Comparison of ENCODE assay signal across 26 cellular contexts in genomic region chr12:101045486-101046474, GRCh38.
DNase-seq lines count a peak whose midpoint lies in the region; ATAC-seq and TF ChIP-seq lines count a peak whose summit lies in the region.
"Had no signal": no experiment of that assay in that cellular context is flagged by ENCODE, and none has a peak within 500 bp of the region (broad histone marks: within the 10 kb centered on the region; RNA-seq: fewer than 3 reads in every experiment).

No MANE protein-coding gene starts in this region.

- H3K23ac ChIP-seq in mesenchymal stem cell (ENCODE audit: low read length in 2 of 2), result no peak overlapping the region

- H3K4ac ChIP-seq in mesenchymal stem cell (ENCODE audit: low read depth in 1 of 2, low read length in 2 of 2), result no peak overlapping the region

- H3K36me3 ChIP-seq in mesenchymal stem cell (ENCODE audit: control insufficient read depth in 1 of 2, insufficient read depth in 2 of 2, low read depth in 1 of 2, low read length in 2 of 2) (no peaks in the 10 kb centered on the region), vagina (no peaks in the 10 kb centered on the region)
- H3K36me3 ChIP-seq: gastrocnemius medialis, WERI-Rb-1 had no signal

- H3K79me1 ChIP-seq in mesenchymal stem cell (replicated peaks; ENCODE audit: low read length, poor library complexity, severe bottlenecking), result no peaks in the 10 kb centered on the region

- H3K27me3 ChIP-seq in right cardiac atrium (ENCODE audit: control insufficient read depth, insufficient read depth) (no peaks in the 10 kb centered on the region), mesenchymal stem cell (ENCODE audit: control insufficient read depth in 1 of 2, insufficient read depth in 1 of 2, low read length in 2 of 2) (no peaks in the 10 kb centered on the region), vagina (no peaks in the 10 kb centered on the region)
- H3K27me3 ChIP-seq: gastrocnemius medialis had no signal

- H3K27ac ChIP-seq in right cardiac atrium (ENCODE audit: low read length) (no peak overlapping the region), mesenchymal stem cell (ENCODE audit: low read length, poor library complexity, severe bottlenecking) (no peak overlapping the region), vagina (peak overlapping the region; percentile 58)
- H3K27ac ChIP-seq: epithelial cell of prostate, gastrocnemius medialis, psoas muscle, SK-N-MC, WERI-Rb-1 had no signal

- H3K9ac ChIP-seq in mesenchymal stem cell (ENCODE audit: low read length), result peak overlapping the region; percentile 17

- no peak overlapping the region for H2AFZ ChIP-seq in mesenchymal stem cell (ENCODE audit: low read depth, low read length)

- no peak overlapping the region for H2BK5ac ChIP-seq in mesenchymal stem cell (ENCODE audit: low read depth, low read length, poor library complexity, severe bottlenecking)

- H3K9me3 Mint-ChIP-seq in stimulated activated effector memory CD8-positive, alpha-beta T cell treated with anti-CD3 and anti-CD28 coated beads, Interleukin-12 subunit alpha, Interleukin-12 subunit beta, amount 100 ng/mL, for 72 hours, result no peaks in the 10 kb centered on the region
- H3K9me3 Mint-ChIP-seq: activated naive CD4-positive, alpha-beta T cell treated with anti-CD3 and anti-CD28 coated beads for 36 hours; activated T-cell treated with anti-CD3 and anti-CD28 coated beads, Interleukin-2, amount 50 U/mL, for 72 hours; neural crest cell had no signal

- peak in 2 of 3 donors; percentile 23 to 36 for DNase-seq in right cardiac atrium
- DNase-seq in Right ventricle myocardium superior, result no peak
- peak; percentile 24 for DNase-seq in cerebellar cortex (ENCODE audit: low spot score)
- DNase-seq in mesenchymal stem cell, result no peak
- DNase-seq in vagina (ENCODE audit: extremely low spot score in 2 of 2), result no peak
- DNase-seq in inferior parietal cortex (ENCODE audit: extremely low spot score), result no peak
- DNase-seq in stimulated activated effector memory CD8-positive, alpha-beta T cell treated with anti-CD3 and anti-CD28 coated beads, Interleukin-12 subunit alpha, Interleukin-12 subunit beta, amount 100 ng/mL, for 72 hours (ENCODE audit: low spot score in 2 of 2), result no peak
- no peak for DNase-seq in RPMI8226
- DNase-seq: activated CD4-positive, alpha-beta T cell treated with anti-CD3 and anti-CD28 coated beads, Interleukin-2, amount 50 U/mL, for 1 hour; activated CD8-positive, alpha-beta memory T cell treated with anti-CD3 and anti-CD28 coated beads, Interleukin-2, amount 10 ng/mL, durations not matched to agents 7 days and 5 days; activated naive CD4-positive, alpha-beta T cell treated with anti-CD3 and anti-CD28 coated beads for 36 hours; activated T-cell treated with anti-CD3 and anti-CD28 coated beads, Interleukin-2, amount 50 U/mL, for 72 hours; COR-L47; DND-41; gastrocnemius medialis; hippocampal formation; immature natural killer cell; left ventricle myocardium superior; NCI-H146; NCI-H526 treated with DMSO at 0.1 percent for 48 hours; psoas muscle; T-helper 2 cell; WERI-Rb-1 had no signal

- H3K4me1 ChIP-seq in right cardiac atrium (ENCODE audit: control insufficient read depth, insufficient read depth, low read length), result peaks cover 2% of the 10 kb centered on the region
- no peaks in the 10 kb centered on the region for H3K4me1 ChIP-seq in mesenchymal stem cell (ENCODE audit: control insufficient read depth, insufficient read depth, low read depth, low read length)
- peaks cover 21% of the 10 kb centered on the region for H3K4me1 ChIP-seq in vagina
- H3K4me1 ChIP-seq: gastrocnemius medialis, psoas muscle had no signal

- H3K4me3 ChIP-seq in right cardiac atrium (ENCODE audit: low read length) (no peak overlapping the region), mesenchymal stem cell (ENCODE audit: insufficient read depth in 1 of 2, low read depth in 1 of 2, low read length in 2 of 2) (no peak overlapping the region), vagina (no peak overlapping the region)
- H3K4me3 ChIP-seq: gastrocnemius medialis, psoas muscle, SK-N-MC had no signal

- H2BK120ac ChIP-seq in mesenchymal stem cell (ENCODE audit: low read depth, low read length), result no peak overlapping the region

- H2AK5ac ChIP-seq in mesenchymal stem cell (ENCODE audit: low read length, severe bottlenecking), result no peak overlapping the region

- no peak overlapping the region for H3K18ac ChIP-seq in mesenchymal stem cell (ENCODE audit: low read depth in 1 of 2, low read length in 2 of 2)

- peak in 1 of 2 donors; percentile 76 for ATAC-seq in right cardiac atrium
- no peak for ATAC-seq in Right ventricle myocardium superior (ENCODE audit: poor library complexity)
- ATAC-seq in stimulated activated effector memory CD8-positive, alpha-beta T cell treated with anti-CD3 and anti-CD28 coated beads, Interleukin-12 subunit alpha, Interleukin-12 subunit beta, amount 100 ng/mL, for 72 hours, result no peak
- ATAC-seq: activated CD8-positive, alpha-beta memory T cell treated with anti-CD3 and anti-CD28 coated beads, Interleukin-2, amount 10 ng/mL, durations not matched to agents 7 days and 5 days; activated T-cell treated with anti-CD3 and anti-CD28 coated beads, Interleukin-2, amount 50 U/mL, for 72 hours; gastrocnemius medialis; left ventricle myocardium superior; psoas muscle had no signal

- no peak overlapping the region for H2BK12ac ChIP-seq in mesenchymal stem cell (ENCODE audit: low read length in 2 of 2)

- no peak overlapping the region for H4K8ac ChIP-seq in mesenchymal stem cell (ENCODE audit: low read length)

- intact Hi-C loops in right cardiac atrium (cut with DNase I) (no loop called here), Right ventricle myocardium superior (cut with DNase I) (no loop called here), vagina (cut with DNase I) (no loop called here)

- H3K14ac ChIP-seq in mesenchymal stem cell (ENCODE audit: low read length in 2 of 2), result no peak overlapping the region

- H3K36me3 Mint-ChIP-seq in stimulated activated effector memory CD8-positive, alpha-beta T cell treated with anti-CD3 and anti-CD28 coated beads, Interleukin-12 subunit alpha, Interleukin-12 subunit beta, amount 100 ng/mL, for 72 hours, result no peaks in the 10 kb centered on the region
- H3K36me3 Mint-ChIP-seq: activated CD8-positive, alpha-beta memory T cell treated with anti-CD3 and anti-CD28 coated beads, Interleukin-2, amount 10 ng/mL, durations not matched to agents 7 days and 5 days; immature natural killer cell had no signal

- H3K27ac Mint-ChIP-seq in stimulated activated effector memory CD8-positive, alpha-beta T cell treated with anti-CD3 and anti-CD28 coated beads, Interleukin-12 subunit alpha, Interleukin-12 subunit beta, amount 100 ng/mL, for 72 hours, result no peak overlapping the region
- H3K27ac Mint-ChIP-seq: activated CD8-positive, alpha-beta memory T cell treated with anti-CD3 and anti-CD28 coated beads, Interleukin-2, amount 10 ng/mL, durations not matched to agents 7 days and 5 days; activated naive CD4-positive, alpha-beta T cell treated with anti-CD3 and anti-CD28 coated beads for 36 hours; activated T-cell treated with anti-CD3 and anti-CD28 coated beads, Interleukin-2, amount 50 U/mL, for 72 hours; immature natural killer cell had no signal

- WGBS in right cardiac atrium, result 50% methylated on average over 7 of the region's 7 CpGs
- 79% methylated on average over 7 of the region's 7 CpGs for WGBS in mesenchymal stem cell

- H4K91ac ChIP-seq in mesenchymal stem cell (ENCODE audit: low read length), result no peak overlapping the region

- no peak for TF ChIP-seq CTCF in vagina (IDR thresholded peaks at IDR 0.05)

- no peak overlapping the region for H3K4me2 ChIP-seq in mesenchymal stem cell (ENCODE audit: low read length, poor library complexity, severe bottlenecking)

- no peak for TF ChIP-seq POLR2A in vagina (IDR thresholded peaks at IDR 0.05)

- no peaks in the 10 kb centered on the region for H3K4me1 Mint-ChIP-seq in stimulated activated effector memory CD8-positive, alpha-beta T cell treated with anti-CD3 and anti-CD28 coated beads, Interleukin-12 subunit alpha, Interleukin-12 subunit beta, amount 100 ng/mL, for 72 hours
- H3K4me1 Mint-ChIP-seq: activated CD8-positive, alpha-beta memory T cell treated with anti-CD3 and anti-CD28 coated beads, Interleukin-2, amount 10 ng/mL, durations not matched to agents 7 days and 5 days; immature natural killer cell; neural crest cell had no signal

- H3K9me3 ChIP-seq in right cardiac atrium (ENCODE audit: control insufficient read depth, low read length) (no peaks in the 10 kb centered on the region), mesenchymal stem cell (ENCODE audit: control insufficient read depth, low read length) (no peaks in the 10 kb centered on the region), vagina (no peaks in the 10 kb centered on the region)
- H3K9me3 ChIP-seq: gastrocnemius medialis, psoas muscle had no signal

- no peak overlapping the region for H2BK15ac ChIP-seq in mesenchymal stem cell (ENCODE audit: low read depth, poor library complexity, severe bottlenecking)

- no peak overlapping the region for H3K4me3 Mint-ChIP-seq in stimulated activated effector memory CD8-positive, alpha-beta T cell treated with anti-CD3 and anti-CD28 coated beads, Interleukin-12 subunit alpha, Interleukin-12 subunit beta, amount 100 ng/mL, for 72 hours
- H3K4me3 Mint-ChIP-seq: activated CD8-positive, alpha-beta memory T cell treated with anti-CD3 and anti-CD28 coated beads, Interleukin-2, amount 10 ng/mL, durations not matched to agents 7 days and 5 days; activated naive CD4-positive, alpha-beta T cell treated with anti-CD3 and anti-CD28 coated beads for 36 hours; activated T-cell treated with anti-CD3 and anti-CD28 coated beads, Interleukin-2, amount 50 U/mL, for 72 hours; immature natural killer cell; neural crest cell had no signal

Comparison
In these comparisons a context has a peak if more than half of its experiments do, and no peak if none do; other contexts are left out.
1. DNase-seq: peak in right cardiac atrium (2 of 3) and cerebellar cortex (single experiment); none in Right ventricle myocardium superior (single experiment), mesenchymal stem cell (single experiment), vagina (0 of 2), inferior parietal cortex (single experiment), stimulated activated effector memory CD8-positive, alpha-beta T cell treated with anti-CD3 and anti-CD28 coated beads, Interleukin-12 subunit alpha, Interleukin-12 subunit beta, amount 100 ng/mL, for 72 hours (0 of 2) and RPMI8226 (single experiment).